In genomic region chr3:196639517-196640500, GRCh38 we compare ENCODE assay signal across 8 cellular contexts. TPM values are rescaled to one million over a fixed set of nuclear protein-coding genes. Genes with fewer than 3 reads are reported as not detected.
DNase-seq lines count a peak whose midpoint lies in the region; ATAC-seq and TF ChIP-seq lines count a peak whose summit lies in the region.

Gene NRROS (plus strand): TSS chr3:196639694. CDS start chr3:196654540, 14,846 bp downstream.

- H3K4me3 ChIP-seq in Panc1 (ENCODE audit: low read depth in 2 of 2, low read length in 2 of 2) (peak within 1 kb of the TSS; percentile 51 to 59), gastroesophageal sphincter (peak within 1 kb of the TSS; percentile 38 to 69), thymus (ENCODE audit: low read length) (peak within 1 kb of the TSS; percentile 59)

- in situ Hi-C loops in Panc1 (cut with HindIII; ENCODE audit: low pct_unique_long_range_greater_than_20kb, low sequenced_read_pairs), result no loop called here

- CTCF ChIA-PET in Panc1 (lab: Charles Lee), result no interaction called here

- peak; percentile 62 for DNase-seq in 8988T
- DNase-seq in Panc1 (ENCODE audit: low read depth, low spot score), result no peak
- peak; percentile 88 for DNase-seq in activated effector memory CD4-positive, alpha-beta T cell treated with anti-CD3 and anti-CD28 coated beads, Interleukin-2, amount 50 U/mL, for 16 hours
- DNase-seq in omental fat pad (ENCODE audit: low spot score), result no peak

- intact Hi-C loops in Panc1 (cut with micrococcal nuclease; ENCODE audit: unreplicated experiment), result no loop called here

- 12 to 46% methylated on average over 5 to 8 of the region's 68 CpGs for WGBS in gastroesophageal sphincter (ENCODE audit: low coverage in 1 of 2), 2 donors
- WGBS in thymus, result under 1% methylated on average over 68 of the region's 68 CpGs

- TF ChIP-seq CTCF in Panc1 (IDR thresholded peaks at IDR 0.05), result no peak
- peak in 1 of 4 experiments; percentile 20 for TF ChIP-seq CTCF in gastroesophageal sphincter (IDR thresholded peaks at IDR 0.05)
- TF ChIP-seq CTCF in omental fat pad (IDR thresholded peaks at IDR 0.05), result no peak

- POLR2A ChIA-PET in Panc1 (lab: Charles Lee), result no interaction called here

- TF ChIP-seq EP300 in gastroesophageal sphincter (IDR thresholded peaks at IDR 0.05), result no peak

- H3K36me3 ChIP-seq in Panc1 (ENCODE audit: control insufficient read depth, insufficient read depth, low read length) (no peaks in the 10 kb centered on the region), gastroesophageal sphincter (peaks cover 0 to 6% of the 10 kb centered on the region in 2 donors), thymus (ENCODE audit: control insufficient read depth, insufficient read depth) (no peaks in the 10 kb centered on the region)

- H3K9me3 ChIP-seq in Panc1 (ENCODE audit: control insufficient read depth, insufficient read depth, low read depth, low read length) (no peaks in the 10 kb centered on the region), gastroesophageal sphincter (no peaks in the 10 kb centered on the region), thymus (ENCODE audit: control insufficient read depth) (no peaks in the 10 kb centered on the region)

- BruUV-seq in Panc1 (replicated peaks; lab: Mats Ljungman, UMichigan), result no TSS peak

- TF ChIP-seq POLR2A in gastroesophageal sphincter (IDR thresholded peaks at IDR 0.05), result peak; percentile 40 to 53

- H3K4me1 ChIP-seq in Panc1 (ENCODE audit: control insufficient read depth, insufficient read depth, low read length), result peaks cover 23% of the 10 kb centered on the region
- peaks cover 0 to 37% (median 0%) of the 10 kb centered on the region in 3 donors for H3K4me1 ChIP-seq in gastroesophageal sphincter
- H3K4me1 ChIP-seq in thymus (ENCODE audit: control insufficient read depth, insufficient read depth, low read length), result peaks cover 43% of the 10 kb centered on the region

- peak; percentile 35 for ATAC-seq in GM18907 (IDR thresholded peaks at IDR 0.05; ENCODE audit: unreplicated experiment)
- ATAC-seq in HG03442 (IDR thresholded peaks at IDR 0.05; ENCODE audit: unreplicated experiment), result peak; percentile 35
- peak; percentile 81 for ATAC-seq in Panc1
- ATAC-seq in gastroesophageal sphincter, result peak; percentile 80
- peak; percentile 62 for ATAC-seq in omental fat pad (ENCODE audit: low FRiP score)

- H3K27ac ChIP-seq in Panc1 (ENCODE audit: low read length) (peak within 1 kb of the TSS; percentile 82), gastroesophageal sphincter (peak within 1 kb of the TSS; percentile 1 to 87 (median 84)), thymus (ENCODE audit: low read depth) (peak within 1 kb of the TSS; percentile 82)

- no peaks in the 10 kb centered on the region for H3K27me3 ChIP-seq in Panc1 (ENCODE audit: control insufficient read depth, insufficient read depth, low read length)
- no peaks in the 10 kb centered on the region for H3K27me3 ChIP-seq in gastroesophageal sphincter
- no peaks in the 10 kb centered on the region for H3K27me3 ChIP-seq in thymus (ENCODE audit: control insufficient read depth, insufficient read depth)

RNA-seq across cellular contexts. Expression of gene NRROS, which starts in this region (rescaled TPM):
- 8.8 TPM for total RNA-seq in Panc1 (2021; ENCODE audit: unreplicated experiment)
- 9.9 TPM for polyA plus RNA-seq in Panc1 (2012; ENCODE audit: insufficient read length)
- total RNA-seq in gastroesophageal sphincter, result 10 to 100 TPM in 1 of 4 donors, 1 to 10 TPM in 3; 6.6 to 14.2 (median 8.4) TPM
- 10 to 100 TPM in 3 of 4 donors, 1 to 10 TPM in 1; 4.3 to 21.0 (median 19.4) TPM for total RNA-seq in omental fat pad
- 5.2 TPM for polyA plus RNA-seq in thymus

Comparison
In these comparisons a context has a peak if more than half of its experiments do, and no peak if none do; other contexts are left out.
1. DNase-seq: peak in 8988T (single experiment) and activated effector memory CD4-positive, alpha-beta T cell treated with anti-CD3 and anti-CD28 coated beads, Interleukin-2, amount 50 U/mL, for 16 hours (single experiment); none in Panc1 (single experiment) and omental fat pad (single experiment).
2. Peak in every context shown above with its lines, with median percentiles within 50 percentile points of each other: ATAC-seq, H3K27ac ChIP-seq and H3K4me3 ChIP-seq.